Comparison of ENCODE assay signal across 8 cellular contexts in genomic region chr3:39146083-39146501, GRCh38. TPM values are rescaled to one million over a fixed set of nuclear protein-coding genes. Genes with fewer than 3 reads are reported as not detected.
DNase-seq lines count a peak whose midpoint lies in the region; ATAC-seq and TF ChIP-seq lines count a peak whose summit lies in the region.

No MANE protein-coding gene starts in this region.

- no peak overlapping the region for H2AFZ ChIP-seq in osteoblast (ENCODE audit: low read length)
- H2AFZ ChIP-seq in MM.1S (ENCODE audit: low read length), result no peak overlapping the region

- DNase-seq in CD8-positive, alpha-beta memory T cell, result no peak
- DNase-seq in Peyer's patch, result peak in 2 of 3 donors; percentile 77 to 84
- no peak for DNase-seq in osteoblast (ENCODE audit: insufficient read length, low spot score, missing footprints)
- DNase-seq in NCI-H2107 (lab: John Stamatoyannopoulos, UW), result no peak
- no peak for DNase-seq in DMS53 treated with DMSO at 0.1 percent for 48 hours (lab: John Stamatoyannopoulos, UW; ENCODE audit: unreplicated experiment)
- no peak for DNase-seq in OCI-M1 (lab: John Stamatoyannopoulos, UW)
- no peak for DNase-seq in MM.1S

- H3K27me3 Mint-ChIP-seq in CD8-positive, alpha-beta memory T cell, result peaks cover 0 to 10% of the 10 kb centered on the region in 2 donors

- H3K4me2 ChIP-seq in osteoblast (ENCODE audit: insufficient read depth, low read length), result no peak overlapping the region
- H3K4me2 ChIP-seq in MM.1S (ENCODE audit: low read depth, low read length), result no peak overlapping the region

- peak; percentile 3 for ATAC-seq in esophagus mucosa

- peaks cover 0 to 3% (median 0%) of the 10 kb centered on the region in 5 donors for H3K9me3 Mint-ChIP-seq in CD8-positive, alpha-beta memory T cell

- no peak overlapping the region for H3K9ac ChIP-seq in MM.1S (ENCODE audit: low read length)

- H3K4me1 ChIP-seq in CD8-positive, alpha-beta memory T cell (ENCODE audit: insufficient read depth, low read length), result peaks cover 48% of the 10 kb centered on the region
- peaks cover 5 to 77% (median 58%) of the 10 kb centered on the region in 4 donors for H3K4me1 ChIP-seq in Peyer's patch
- peaks cover 59% of the 10 kb centered on the region for H3K4me1 ChIP-seq in osteoblast (ENCODE audit: insufficient read depth, low read length)
- peaks cover 40% of the 10 kb centered on the region for H3K4me1 ChIP-seq in MM.1S (ENCODE audit: low read length)

- peak in 4 of 6 experiments; percentile 26 to 63 (median 62) for TF ChIP-seq CTCF in Peyer's patch (IDR thresholded peaks at IDR 0.05)
- no peak for TF ChIP-seq CTCF in osteoblast (IDR thresholded peaks at IDR 0.05; ENCODE audit: extremely low read depth, low read depth, low read length)
- no peak for TF ChIP-seq CTCF in MM.1S (IDR thresholded peaks at IDR 0.05; ENCODE audit: low read length)

- H3K27me3 ChIP-seq in CD8-positive, alpha-beta memory T cell (ENCODE audit: insufficient read depth, low read length, poor library complexity, severe bottlenecking), result no peaks in the 10 kb centered on the region
- H3K27me3 ChIP-seq in Peyer's patch (no peaks in the 10 kb centered on the region), osteoblast (ENCODE audit: insufficient read depth, low read length) (no peaks in the 10 kb centered on the region), MM.1S (replicated peaks; ENCODE audit: insufficient read depth, low read length) (no peaks in the 10 kb centered on the region)

- peaks cover 9 to 85% (median 13%) of the 10 kb centered on the region in 3 donors for H3K36me3 Mint-ChIP-seq in CD8-positive, alpha-beta memory T cell

- peaks cover 60% of the 10 kb centered on the region for H4K20me1 ChIP-seq in osteoblast (ENCODE audit: insufficient read depth, low read length)
- H4K20me1 ChIP-seq in MM.1S (ENCODE audit: insufficient read depth, low read length), result no peaks in the 10 kb centered on the region

- H3K9me3 ChIP-seq in CD8-positive, alpha-beta memory T cell (ENCODE audit: low read length), result no peaks in the 10 kb centered on the region
- H3K9me3 ChIP-seq in Peyer's patch, result no peaks in the 10 kb centered on the region
- H3K9me3 ChIP-seq in osteoblast (ENCODE audit: low read depth, low read length), result no peaks in the 10 kb centered on the region
- H3K9me3 ChIP-seq in MM.1S (replicated peaks; ENCODE audit: insufficient read depth, low read length), result no peaks in the 10 kb centered on the region

- no peak overlapping the region for H3K27ac ChIP-seq in CD8-positive, alpha-beta memory T cell (ENCODE audit: low read depth, low read length)
- peak overlapping the region; percentile 81 to 100 (median 86) for H3K27ac ChIP-seq in Peyer's patch
- H3K27ac ChIP-seq in osteoblast (ENCODE audit: low read depth, low read length), result peak overlapping the region; percentile 84
- H3K27ac ChIP-seq in MM.1S (ENCODE audit: low read length), result no peak overlapping the region

- H3F3A ChIP-seq in MM.1S (ENCODE audit: insufficient read depth, low read length), result peaks cover 19% of the 10 kb centered on the region; the same call in 1 of the 2 replicates

- peak overlapping the region in 7 of 8 donors; percentile 3 to 100 (median 81) for H3K27ac Mint-ChIP-seq in CD8-positive, alpha-beta memory T cell

- no peak for TF ChIP-seq POLR2A in Peyer's patch (IDR thresholded peaks at IDR 0.05)

- POLR2A ChIA-PET in CD8-positive, alpha-beta memory T cell (lab: Charles Lee), result no interaction called here

- H3K4me1 Mint-ChIP-seq in CD8-positive, alpha-beta memory T cell, result peaks cover 60 to 68% (median 62%) of the 10 kb centered on the region in 3 donors

- H3K36me3 ChIP-seq in CD8-positive, alpha-beta memory T cell (ENCODE audit: insufficient read depth, low read length), result peaks cover 29% of the 10 kb centered on the region
- H3K36me3 ChIP-seq in Peyer's patch (peaks cover 0 to 47% (median 0%) of the 10 kb centered on the region in 3 donors), osteoblast (ENCODE audit: insufficient read depth, low read length) (peaks cover 48% of the 10 kb centered on the region), MM.1S (replicated peaks; ENCODE audit: insufficient read depth, low read length) (peaks cover 2% of the 10 kb centered on the region; the same call in 1 of the 2 replicates)

- no peak overlapping the region for H3K4me3 ChIP-seq in CD8-positive, alpha-beta memory T cell (ENCODE audit: low read length)
- H3K4me3 ChIP-seq in Peyer's patch (no peak overlapping the region), osteoblast (ENCODE audit: insufficient read depth, low read length) (no peak overlapping the region), MM.1S (ENCODE audit: low read length) (no peak overlapping the region)

- H3K79me2 ChIP-seq in osteoblast (ENCODE audit: insufficient read depth, low read length) (peaks cover 88% of the 10 kb centered on the region), MM.1S (ENCODE audit: low read length) (peaks cover 54% of the 10 kb centered on the region)

- H3K4me3 Mint-ChIP-seq in CD8-positive, alpha-beta memory T cell, result peak overlapping the region in 6 of 7 donors; percentile 25 to 99 (median 44)

- CTCF ChIA-PET in CD8-positive, alpha-beta memory T cell (lab: Charles Lee), result interaction anchor here (1.0 to 2.0 kb wide), 3 partner anchors 49 to 146 kb away, joined by 3 to 6 read pairs (median 6); no protein-coding TSS in a partner anchor

- no peaks in the 10 kb centered on the region for H3K9me2 ChIP-seq in MM.1S (replicated peaks; ENCODE audit: insufficient read depth, low read length)

RNA-seq across cellular contexts. Expression of gene CSRNP1, which starts 7.3 kb away (rescaled TPM):
- total RNA-seq in CD8-positive, alpha-beta memory T cell, result 10 to 100 TPM; 31.7 to 33.8 TPM
- 30.7 TPM for polyA plus RNA-seq in CD8-positive, alpha-beta memory T cell
- total RNA-seq in Peyer's patch (10 to 100 TPM; 19.0 to 40.5 (median 29.4) TPM), esophagus mucosa (15.4 TPM), osteoblast (5.8 and 8.0 TPM in 2 replicates)

RNA-seq across cellular contexts. Expression of gene TTC21A, which starts 38.6 kb away (rescaled TPM):
- 1 to 10 TPM in 1 of 2 experiments, under 1 TPM in 1; 0.80 to 1.1 TPM for total RNA-seq in CD8-positive, alpha-beta memory T cell
- polyA plus RNA-seq in CD8-positive, alpha-beta memory T cell, result 0.67 TPM
- total RNA-seq in Peyer's patch (10 to 100 TPM in 2 of 4 donors, 1 to 10 TPM in 2; 8.4 to 41.3 (median 19.1) TPM), esophagus mucosa (2.3 TPM), osteoblast (6.9 and 8.5 TPM in 2 replicates)

RNA-seq across cellular contexts. Expression of gene GORASP1, which starts 38.7 kb away (rescaled TPM):
- 10 to 100 TPM; 21.6 to 22.8 TPM for total RNA-seq in CD8-positive, alpha-beta memory T cell
- polyA plus RNA-seq in CD8-positive, alpha-beta memory T cell, result 16.9 TPM
- total RNA-seq in Peyer's patch (100 to 1,000 TPM in 3 of 4 donors, 10 to 100 TPM in 1; 85.8 to 145 (median 128) TPM), esophagus mucosa (23.5 TPM), osteoblast (44.5 and 46.0 TPM in 2 replicates)

RNA-seq across cellular contexts. Expression of gene XIRP1, which starts 46.3 kb away (rescaled TPM):
- 1 to 10 TPM; 4.1 to 5.3 TPM for total RNA-seq in CD8-positive, alpha-beta memory T cell
- not detected for polyA plus RNA-seq in CD8-positive, alpha-beta memory T cell
- total RNA-seq in Peyer's patch, result under 1 TPM in 1 of 4 donors, not detected in 3; 0.76 TPM
- total RNA-seq in esophagus mucosa, result not detected
- total RNA-seq in osteoblast, result under 0.01 TPM in 2 replicates

Comparison
In these comparisons a context has a peak if more than half of its experiments do, and no peak if none do; other contexts are left out.
1. DNase-seq: peak in Peyer's patch (2 of 3); none in CD8-positive, alpha-beta memory T cell (0 of 5), osteoblast (single experiment), NCI-H2107 (single experiment), DMS53 treated with DMSO at 0.1 percent for 48 hours (single experiment), OCI-M1 (single experiment) and MM.1S (single experiment).
2. H3K27ac ChIP-seq: peak in Peyer's patch (4 of 4) and osteoblast (single experiment); none in CD8-positive, alpha-beta memory T cell (single experiment) and MM.1S (single experiment).
3. CTCF ChIP-seq: peak in Peyer's patch (4 of 6); none in osteoblast (single experiment) and MM.1S (single experiment).